ENCODE assay signal across 12 cellular contexts in the genomic region with DNA sequence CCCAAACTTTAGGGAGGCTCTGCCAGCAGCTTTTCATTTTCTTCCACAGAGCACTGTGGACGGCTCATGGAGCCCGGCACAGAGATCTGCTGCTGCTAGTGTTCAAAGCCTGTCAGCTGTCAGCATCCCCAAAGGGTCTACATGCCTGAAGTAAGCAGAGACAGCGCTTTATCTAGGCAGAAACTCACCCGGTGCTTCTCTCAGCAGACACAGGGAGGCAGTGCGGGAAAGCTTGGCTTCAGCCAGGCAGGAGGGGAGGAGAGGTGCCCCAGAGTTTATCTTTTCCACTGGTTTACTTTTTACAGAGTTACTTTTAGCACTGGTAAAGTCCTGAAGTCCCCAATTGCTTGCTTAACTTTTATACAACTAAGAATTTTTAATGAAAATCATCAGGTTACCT.
DNase-seq lines count a peak whose midpoint lies in the region; ATAC-seq, FAIRE-seq and TF ChIP-seq lines count a peak whose summit lies in the region.
"Had no signal": no experiment of that assay in that cellular context is flagged by ENCODE, and none has a peak within 500 bp of the region (broad histone marks: within the 10 kb centered on the region; RNA-seq: fewer than 3 reads in every experiment).

No MANE protein-coding gene starts in this region.

- no peak overlapping the region for H3K4me3 Mint-ChIP-seq in type B pancreatic cell
- H3K4me3 Mint-ChIP-seq: activated T-cell treated with anti-CD3 and anti-CD28 coated beads, Interleukin-2, amount 50 U/mL, for 4 hours had no signal

- 2% methylated on average over 5 of the region's 5 CpGs for WGBS in HepG2 (ENCODE audit: low lambda C conversion rate)
- 12% methylated on average over 4 of the region's 5 CpGs for WGBS in right lobe of liver (ENCODE audit: insufficient coverage, low coverage, low lambda C conversion rate, missing lambda C conversion rate)

- TF ChIP-seq POLR2A in HepG2 (IDR thresholded peaks at IDR 0.05; ENCODE audit: insufficient read depth in 1 of 2, low read depth in 2 of 2, low read length in 2 of 2) (no peak), right lobe of liver (IDR thresholded peaks at IDR 0.05) (no peak)

- no peak overlapping the region for H3K27ac ChIP-seq in HepG2 (ENCODE audit: extremely low read length, insufficient read depth, low read length)
- no peak overlapping the region for H3K27ac ChIP-seq in right lobe of liver
- H3K27ac ChIP-seq in SJCRH30: no peak overlapping the region
- H3K27ac ChIP-seq in foreskin keratinocyte: no peak overlapping the region

- H3K9me3 ChIP-seq in HepG2 (ENCODE audit: low read length) (no peaks in the 10 kb centered on the region), right lobe of liver (no peaks in the 10 kb centered on the region), SJCRH30 (replicated peaks) (no peaks in the 10 kb centered on the region)

- ATAC-seq in HepG2: peak; percentile 82
- ATAC-seq in right lobe of liver: no peak
- peak; percentile 25 for ATAC-seq in foreskin keratinocyte
- no peak for ATAC-seq in left ventricle myocardium superior
- ATAC-seq in Right ventricle myocardium inferior: no peak
- ATAC-seq: activated T-cell treated with anti-CD3 and anti-CD28 coated beads, Interleukin-2, amount 50 U/mL, for 4 hours; left colon had no signal

- H3K9ac ChIP-seq in HepG2 (ENCODE audit: insufficient read depth, low read depth, low read length): no peak overlapping the region

- H3K27ac Mint-ChIP-seq in type B pancreatic cell: no peak overlapping the region

- H3K79me2 ChIP-seq in HepG2 (ENCODE audit: insufficient read depth, low read length): no peaks in the 10 kb centered on the region

- no peak overlapping the region for H2AFZ ChIP-seq in HepG2 (ENCODE audit: low read length)

- H3K4me3 ChIP-seq in HepG2 (replicated peaks in 1 of 3; ENCODE audit: insufficient read depth in 1 of 3, low read depth in 2 of 3, low read length in 3 of 3) (no peak overlapping the region), right lobe of liver (no peak overlapping the region), SJCRH30 (no peak overlapping the region)

- H3K9me3 Mint-ChIP-seq in type B pancreatic cell: no peaks in the 10 kb centered on the region
- H3K9me3 Mint-ChIP-seq: activated T-cell treated with anti-CD3 and anti-CD28 coated beads, Interleukin-2, amount 50 U/mL, for 4 hours had no signal

- H3K27me3 ChIP-seq in HepG2 (ENCODE audit: control insufficient read depth in 1 of 2, insufficient read depth in 2 of 2, low read length in 2 of 2) (peaks cover 0 to 8% of the 10 kb centered on the region in 2 experiments; a peak in 1 of 5 replicates), right lobe of liver (no peaks in the 10 kb centered on the region), SJCRH30 (no peaks in the 10 kb centered on the region), foreskin keratinocyte (peaks cover 29% of the 10 kb centered on the region)

- H3K27me3 Mint-ChIP-seq in type B pancreatic cell: peaks cover 8% of the 10 kb centered on the region

- TF ChIP-seq EP300 in HepG2 (IDR thresholded peaks at IDR 0.05; ENCODE audit: low read depth in 2 of 2, low read length in 2 of 2) (no peak), HepG2 (CRISPR knock-in tag; IDR thresholded peaks at IDR 0.05; ENCODE audit: borderline replicate concordance) (no peak)

- no peaks in the 10 kb centered on the region for H3K36me3 ChIP-seq in HepG2 (replicated peaks in 1 of 2; ENCODE audit: control insufficient read depth in 1 of 2, insufficient read depth in 2 of 2, low read length in 2 of 2)
- H3K36me3 ChIP-seq in right lobe of liver: no peaks in the 10 kb centered on the region
- H3K36me3 ChIP-seq in SJCRH30: no peaks in the 10 kb centered on the region

- H4K20me1 ChIP-seq in HepG2 (ENCODE audit: insufficient read depth, low read length): no peaks in the 10 kb centered on the region

- H3K4me2 ChIP-seq in HepG2 (ENCODE audit: low read depth, low read length): no peak overlapping the region

- no peaks in the 10 kb centered on the region for H3K36me3 Mint-ChIP-seq in type B pancreatic cell

- in situ Hi-C loops in HepG2 (cut with HindIII; ENCODE audit: extremely low pct_ligation_motif_present, low pct_unique_long_range_greater_than_20kb): no loop called here

- H3K4me1 ChIP-seq in HepG2 (ENCODE audit: insufficient read depth, low read length) (no peaks in the 10 kb centered on the region), right lobe of liver (no peaks in the 10 kb centered on the region), SJCRH30 (no peaks in the 10 kb centered on the region), foreskin keratinocyte (no peaks in the 10 kb centered on the region)

- POLR2A ChIA-PET in HepG2 (lab: Yijun Ruan, JAX): no interaction called here

- TF ChIP-seq RAD21 in HepG2 (CRISPR knock-in tag; IDR thresholded peaks at IDR 0.05): no peak

- intact Hi-C loops in HepG2 (cut with micrococcal nuclease; ENCODE audit: unreplicated experiment) (no loop called here), right lobe of liver (cut with DNase I) (no loop called here), left ventricle myocardium superior (cut with micrococcal nuclease) (no loop called here), Right ventricle myocardium inferior (cut with DNase I) (no loop called here)

- no peak for FAIRE-seq in HepG2 (lab: Jason Lieb, UNC)
- FAIRE-seq: bronchial epithelial cell had no signal

- CTCF ChIA-PET in HepG2 (lab: Yijun Ruan, JAX; ENCODE audit: low intra/inter-chr PET ratio, low total read pairs): no interaction called here

- TF ChIP-seq CTCF in HepG2 (CRISPR knock-in tag; IDR thresholded peaks at IDR 0.05) (peak; percentile 25; the same call in 1 of the 2 replicates), right lobe of liver (IDR thresholded peaks at IDR 0.05) (no peak), foreskin keratinocyte (conservative IDR thresholded peaks at IDR 0.05) (peak; percentile 40), type B pancreatic cell (conservative IDR thresholded peaks at IDR 0.05) (peak; percentile 66)

- peaks cover 24% of the 10 kb centered on the region for H3K4me1 Mint-ChIP-seq in type B pancreatic cell (ENCODE audit: unreplicated experiment)

- BruUV-seq in HepG2 (replicated peaks; lab: Mats Ljungman, UMichigan): no TSS peak

- DNase-seq in HepG2 (ENCODE audit: low spot score) (peak; percentile 5), right lobe of liver (no peak), SJCRH30 (peak; percentile 10 to 29), foreskin keratinocyte (no peak), type B pancreatic cell (ENCODE audit: extremely low spot score, unreplicated experiment) (no peak), left ventricle myocardium superior (no peak), Right ventricle myocardium inferior (ENCODE audit: missing footprints) (no peak), superior temporal gyrus (ENCODE audit: extremely low spot score) (no peak)
- DNase-seq: activated T-cell treated with anti-CD3 and anti-CD28 coated beads, Interleukin-2, amount 50 U/mL, for 4 hours; NCI-H146 had no signal

TF ChIP-seq in HepG2, 621 proteins besides CTCF, POLR2A, EP300 and RAD21:
- TF ChIP-seq ZBTB21 (CRISPR knock-in tag; IDR thresholded peaks at IDR 0.05) (no peak), ZNF510 (CRISPR knock-in tag; IDR thresholded peaks at IDR 0.05; ENCODE audit: low read depth) (no peak), SNRNP70 (IDR thresholded peaks at IDR 0.05; ENCODE audit: low read depth, low read length) (no peak), ZNF674 (CRISPR knock-in tag; IDR thresholded peaks at IDR 0.05; ENCODE audit: low read depth) (no peak)
- TF ChIP-seq, protein P1, sequence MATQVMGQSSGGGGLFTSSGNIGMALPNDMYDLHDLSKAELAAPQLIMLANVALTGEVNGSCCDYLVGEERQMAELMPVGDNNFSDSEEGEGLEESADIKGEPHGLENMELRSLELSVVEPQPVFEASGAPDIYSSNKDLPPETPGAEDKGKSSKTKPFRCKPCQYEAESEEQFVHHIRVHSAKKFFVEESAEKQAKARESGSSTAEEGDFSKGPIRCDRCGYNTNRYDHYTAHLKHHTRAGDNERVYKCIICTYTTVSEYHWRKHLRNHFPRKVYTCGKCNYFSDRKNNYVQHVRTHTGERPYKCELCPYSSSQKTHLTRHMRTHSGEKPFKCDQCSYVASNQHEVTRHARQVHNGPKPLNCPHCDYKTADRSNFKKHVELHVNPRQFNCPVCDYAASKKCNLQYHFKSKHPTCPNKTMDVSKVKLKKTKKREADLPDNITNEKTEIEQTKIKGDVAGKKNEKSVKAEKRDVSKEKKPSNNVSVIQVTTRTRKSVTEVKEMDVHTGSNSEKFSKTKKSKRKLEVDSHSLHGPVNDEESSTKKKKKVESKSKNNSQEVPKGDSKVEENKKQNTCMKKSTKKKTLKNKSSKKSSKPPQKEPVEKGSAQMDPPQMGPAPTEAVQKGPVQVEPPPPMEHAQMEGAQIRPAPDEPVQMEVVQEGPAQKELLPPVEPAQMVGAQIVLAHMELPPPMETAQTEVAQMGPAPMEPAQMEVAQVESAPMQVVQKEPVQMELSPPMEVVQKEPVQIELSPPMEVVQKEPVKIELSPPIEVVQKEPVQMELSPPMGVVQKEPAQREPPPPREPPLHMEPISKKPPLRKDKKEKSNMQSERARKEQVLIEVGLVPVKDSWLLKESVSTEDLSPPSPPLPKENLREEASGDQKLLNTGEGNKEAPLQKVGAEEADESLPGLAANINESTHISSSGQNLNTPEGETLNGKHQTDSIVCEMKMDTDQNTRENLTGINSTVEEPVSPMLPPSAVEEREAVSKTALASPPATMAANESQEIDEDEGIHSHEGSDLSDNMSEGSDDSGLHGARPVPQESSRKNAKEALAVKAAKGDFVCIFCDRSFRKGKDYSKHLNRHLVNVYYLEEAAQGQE (IDR thresholded peaks at IDR 0.05; ENCODE audit: borderline replicate concordance in 1 of 2, low read depth in 1 of 2, low read length in 2 of 2): no peak

Comparison
In these comparisons a context has a peak if more than half of its experiments do, and no peak if none do; other contexts are left out.
1. ATAC-seq: peak in HepG2 (single experiment) and foreskin keratinocyte (single experiment); none in right lobe of liver (0 of 4), left ventricle myocardium superior (single experiment) and Right ventricle myocardium inferior (single experiment).
2. DNase-seq: peak in HepG2 (single experiment) and SJCRH30 (2 of 2); none in right lobe of liver (0 of 3), foreskin keratinocyte (0 of 2), type B pancreatic cell (single experiment), left ventricle myocardium superior (single experiment), Right ventricle myocardium inferior (single experiment) and superior temporal gyrus (single experiment).
3. CTCF ChIP-seq: peak in HepG2 (single experiment), foreskin keratinocyte (single experiment) and type B pancreatic cell (single experiment); none in right lobe of liver (0 of 4).